ENCODE assay signal across 8 cellular contexts in the genomic region with DNA sequence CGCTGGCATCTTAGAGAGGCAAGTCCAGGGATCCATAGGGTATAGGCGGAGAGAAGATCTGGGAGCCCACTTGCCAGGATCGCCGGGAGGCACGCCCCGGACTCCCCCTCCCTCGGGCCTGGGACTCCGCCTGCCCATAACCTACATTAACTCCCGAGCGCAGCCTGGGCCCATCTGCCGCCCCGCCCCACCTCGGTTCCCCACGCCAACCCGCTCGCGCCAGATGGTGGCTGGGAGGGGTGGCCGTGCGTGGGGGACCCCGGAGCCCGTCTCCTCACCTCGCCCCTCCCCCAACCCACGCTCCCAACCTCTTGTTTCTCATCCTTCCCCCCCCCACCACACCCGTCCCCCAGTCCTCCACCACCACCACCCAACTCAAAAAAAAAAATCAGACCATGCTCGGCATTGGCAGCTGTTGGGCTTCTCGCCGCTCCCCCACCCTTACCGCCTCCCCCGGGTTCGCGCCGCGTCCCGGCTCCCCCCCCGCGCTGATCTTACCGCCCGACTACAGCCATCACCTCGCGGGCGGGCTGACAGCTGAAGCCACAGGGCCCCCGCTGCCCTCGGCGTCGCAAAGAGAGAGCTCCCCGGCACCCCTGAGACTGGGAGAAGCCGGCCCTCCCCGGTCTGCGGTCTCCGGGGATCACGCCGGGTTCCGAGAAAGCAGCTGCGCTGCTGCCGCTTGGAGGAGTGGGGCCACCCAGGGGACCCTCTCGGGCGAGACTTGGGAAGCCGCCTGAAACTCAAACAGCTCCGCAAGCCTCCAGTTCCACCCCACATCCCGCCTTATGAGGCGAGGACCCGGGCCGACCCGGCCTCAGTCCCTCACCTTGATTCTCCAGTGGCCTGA. TPM values are rescaled to one million over a fixed set of nuclear protein-coding genes. Genes with fewer than 3 reads are reported as not detected.
DNase-seq lines count a peak whose midpoint lies in the region; ATAC-seq, FAIRE-seq and TF ChIP-seq lines count a peak whose summit lies in the region.

No MANE protein-coding gene starts in this region.

- H2BK5ac ChIP-seq in H9 (ENCODE audit: insufficient read length, low read length) = no peak overlapping the region
- H2BK5ac ChIP-seq in H1 (ENCODE audit: low read depth, low read length) = no peak overlapping the region

- no peak overlapping the region for H3K4ac ChIP-seq in H9 (ENCODE audit: low read depth, low read length)
- no peak overlapping the region for H3K4ac ChIP-seq in H1 (replicated peaks; ENCODE audit: insufficient read length, low read depth, low read length)

- peaks cover 100% of the 10 kb centered on the region for H3K27me3 Mint-ChIP-seq in H9 (ENCODE audit: low read depth)

- no peak overlapping the region for H3T11ph ChIP-seq in H9 (ENCODE audit: low read length)

- no peak overlapping the region for H2AFZ ChIP-seq in H9 (ENCODE audit: low read length)
- H2AFZ ChIP-seq in H1 (ENCODE audit: low read length) = no peak overlapping the region

- no CpG with 5 or more reads among the region's 64 CpGs for WGBS in H9 (ENCODE audit: extremely low coverage, insufficient read length, low lambda C conversion rate)
- 3% methylated on average over 32 of the region's 64 CpGs; no CpG with 5 or more reads in 1 of the 2 experiments for WGBS in H1 (ENCODE audit: extremely low coverage in 1 of 2, insufficient coverage in 1 of 2, insufficient read length in 1 of 2, insufficient replicate concordance in 2 of 2, low coverage in 1 of 2, low lambda C conversion rate in 2 of 2, missing lambda C conversion rate in 1 of 2), 2 experiments

- no peak for DNase-seq in H9
- peak; percentile 88 for DNase-seq in NCI-H82 (lab: John Stamatoyannopoulos, UW)
- DNase-seq in H1 (ENCODE audit: low read depth in 1 of 2, low spot score in 2 of 2) = no peak
- DNase-seq in retina = peak; percentile 71
- DNase-seq in HPDE6-E6E7 (ENCODE audit: extremely low spot score) = no peak

- H2BK12ac ChIP-seq in H9 (ENCODE audit: insufficient read length, low read depth, low read length) (no peak overlapping the region), H1 (ENCODE audit: low read depth, low read length) (no peak overlapping the region)

- no peak overlapping the region for H3K23ac ChIP-seq in H9 (ENCODE audit: insufficient read length, low read depth, low read length)
- H3K23ac ChIP-seq in H1 (ENCODE audit: insufficient read length) = no peak overlapping the region

- no peak for TF ChIP-seq EP300 in H1 (IDR thresholded peaks at IDR 0.05; ENCODE audit: borderline replicate concordance in 1 of 2, low read depth in 2 of 2, low read length in 2 of 2)

- H2AK5ac ChIP-seq in H9 (ENCODE audit: insufficient read length, low read length) (no peak overlapping the region), H1 (ENCODE audit: low read depth, low read length) (no peak overlapping the region)

- H3K4me2 ChIP-seq in H9 (ENCODE audit: insufficient read depth, insufficient read length, low read length) (peak overlapping the region; percentile 68), H1 (ENCODE audit: insufficient read depth in 1 of 2, low read depth in 2 of 2, low read length in 2 of 2) (peak overlapping the region; percentile 87 to 97)

- H2BK15ac ChIP-seq in H9 (ENCODE audit: low read depth, low read length) = no peak overlapping the region
- H2BK15ac ChIP-seq in H1 (ENCODE audit: low read length) = no peak overlapping the region

- no peak for TF ChIP-seq CTCF in H9 (conservative IDR thresholded peaks at IDR 0.05)
- no peak for TF ChIP-seq CTCF in H1 (IDR thresholded peaks at IDR 0.05; ENCODE audit: control extremely low read depth in 1 of 3, insufficient read depth in 1 of 3, low read depth in 1 of 3, low read length in 3 of 3)

- no peak overlapping the region for H2BK120ac ChIP-seq in H9 (ENCODE audit: low read depth, low read length, poor library complexity, severe bottlenecking)
- no peak overlapping the region for H2BK120ac ChIP-seq in H1 (replicated peaks; ENCODE audit: low read depth, low read length)

- H3K18ac ChIP-seq in H9 (ENCODE audit: insufficient read length, low read depth, low read length) (no peak overlapping the region), H1 (ENCODE audit: extremely low read depth, low read length) (no peak overlapping the region)

- ATAC-seq in GM21447 (IDR thresholded peaks at IDR 0.05; ENCODE audit: unreplicated experiment) = no peak
- ATAC-seq in GM18907 (IDR thresholded peaks at IDR 0.05; ENCODE audit: unreplicated experiment) = no peak
- no peak for ATAC-seq in GM18498 (IDR thresholded peaks at IDR 0.05; ENCODE audit: unreplicated experiment)

- peaks cover 3% of the 10 kb centered on the region in 2 experiments; a peak in 4 of 5 replicates for H3K9me3 Mint-ChIP-seq in H9

- no peak for TF ChIP-seq POLR2A in H1 (IDR thresholded peaks at IDR 0.05; ENCODE audit: control extremely low read depth in 1 of 2, low read depth in 2 of 2, low read length in 2 of 2)

- no peaks in the 10 kb centered on the region for H3K36me3 ChIP-seq in H1 (ENCODE audit: control insufficient read depth in 2 of 4, insufficient read depth in 4 of 4, low read length in 3 of 4)

- H3K56ac ChIP-seq in H9 (ENCODE audit: insufficient read length, low read depth, low read length) = no peak overlapping the region
- no peak overlapping the region for H3K56ac ChIP-seq in H1 (replicated peaks; ENCODE audit: insufficient read length, low read depth, low read length)

- no peaks in the 10 kb centered on the region; a peak in 1 of 7 replicates for H3K36me3 Mint-ChIP-seq in H9 (ENCODE audit: insufficient read depth in 1 of 3, low read depth in 3 of 3)

- H3K14ac ChIP-seq in H9 (ENCODE audit: insufficient read depth, low read length) (no peak overlapping the region), H1 (ENCODE audit: insufficient read length) (no peak overlapping the region)

- no peak overlapping the region for H3K27ac ChIP-seq in H9 (ENCODE audit: insufficient read length, low read depth, low read length)
- no peak overlapping the region for H3K27ac ChIP-seq in H1 (ENCODE audit: low read depth, low read length)

- H3K4me1 Mint-ChIP-seq in H9 = peaks cover 31 to 44% of the 10 kb centered on the region in 2 experiments

- no peaks in the 10 kb centered on the region for H4K20me1 ChIP-seq in H9 (ENCODE audit: control insufficient read depth, insufficient read depth, insufficient read length)
- peaks cover 2 to 22% of the 10 kb centered on the region in 2 experiments for H4K20me1 ChIP-seq in H1 (replicated peaks in 1 of 2; ENCODE audit: control insufficient read depth in 1 of 2, insufficient read depth in 2 of 2, low read length in 2 of 2)

- H2BK20ac ChIP-seq in H9 (ENCODE audit: low read depth, low read length, poor library complexity, severe bottlenecking) = no peak overlapping the region
- no peak overlapping the region for H2BK20ac ChIP-seq in H1 (ENCODE audit: low read length)

- POLR2A ChIA-PET in H1 (lab: Charles Lee; ENCODE audit: partially characterized antibody) = interaction anchor here (0.8 to 43.8 kb wide), 11 partner anchors 10 to 494 kb away, joined by 3 to 1505 read pairs (median 3); a partner anchor contains a TSS

- no peak for FAIRE-seq in H1 (lab: Jason Lieb, UNC)

- no peak overlapping the region for H4K5ac ChIP-seq in H9 (ENCODE audit: insufficient read length, low read depth, low read length)
- H4K5ac ChIP-seq in H1 (ENCODE audit: insufficient read length, low read depth, low read length) = no peak overlapping the region

- H3K4me1 ChIP-seq in H9 (ENCODE audit: insufficient read depth, low read length) (peaks cover 3% of the 10 kb centered on the region; the same call in 1 of the 2 replicates), H1 (replicated peaks in 1 of 4; ENCODE audit: control insufficient read depth in 3 of 4, insufficient read depth in 4 of 4, low read length in 3 of 4) (peaks cover 3 to 36% (median 21%) of the 10 kb centered on the region in 4 experiments)

- H4K91ac ChIP-seq in H9 (ENCODE audit: insufficient read length, low read depth, low read length) (no peak overlapping the region), H1 (replicated peaks; ENCODE audit: insufficient read length, low read length) (no peak overlapping the region)

- H3K4me3 ChIP-seq in H1 (ENCODE audit: extremely low read depth in 1 of 4, insufficient read depth in 2 of 4, low read depth in 3 of 4, low read length in 4 of 4) = peak overlapping the region; percentile 15 to 71 (median 22); a peak in 4 of 8 replicates

- H3K4me3 Mint-ChIP-seq in H9 = peak overlapping the region; percentile 58 to 87

- H3K79me1 ChIP-seq in H9 (ENCODE audit: insufficient read depth, low read depth, low read length, poor library complexity, severe bottlenecking) (no peaks in the 10 kb centered on the region), H1 (ENCODE audit: low read depth, low read length) (no peaks in the 10 kb centered on the region)

- H4K8ac ChIP-seq in H9 (replicated peaks; ENCODE audit: insufficient read length, low read depth, low read length) = no peak overlapping the region
- H4K8ac ChIP-seq in H1 (ENCODE audit: extremely low read depth, insufficient read depth, low read length) = no peak overlapping the region

- H3K9me3 ChIP-seq in H9 (ENCODE audit: control insufficient read depth, low read depth, low read length) (no peaks in the 10 kb centered on the region), H1 (ENCODE audit: insufficient read depth in 2 of 2, low read depth in 1 of 2, low read length in 1 of 2) (no peaks in the 10 kb centered on the region)

- no peak for TF ChIP-seq RAD21 in H1 (IDR thresholded peaks at IDR 0.05 in 1 of 2, conservative IDR thresholded peaks at IDR 0.05 in 1 of 2; ENCODE audit: low read depth in 2 of 2, low read length in 2 of 2)

- no peak overlapping the region for H3K27ac Mint-ChIP-seq in H9

- CTCF ChIA-PET in H1 (lab: Charles Lee; ENCODE audit: partially characterized antibody) = interaction anchor here (0.7 to 33.1 kb wide), 9 partner anchors 3 to 188 kb away, joined by 3 to 619 read pairs (median 6); a partner anchor contains a TSS

- peaks cover 69% of the 10 kb centered on the region for H3K27me3 ChIP-seq in H9 (ENCODE audit: insufficient read depth, low read length)
- peaks cover 78 to 99% (median 98%) of the 10 kb centered on the region in 4 experiments for H3K27me3 ChIP-seq in H1 (replicated peaks in 1 of 4; ENCODE audit: control insufficient read depth in 3 of 4, extremely low read depth in 1 of 4, insufficient read depth in 3 of 4, low read length in 3 of 4)

- no peaks in the 10 kb centered on the region for H3K79me2 ChIP-seq in H9 (ENCODE audit: insufficient read depth, low read length)
- H3K79me2 ChIP-seq in H1 (ENCODE audit: control insufficient read depth in 1 of 2, insufficient read depth in 2 of 2, low read length in 2 of 2) = no peaks in the 10 kb centered on the region

- no peak overlapping the region for H3K9ac ChIP-seq in H9 (ENCODE audit: extremely low read depth, insufficient read length, low read length)
- H3K9ac ChIP-seq in H1 (replicated peaks in 1 of 4; ENCODE audit: extremely low read depth in 1 of 4, low read depth in 3 of 4, low read length in 3 of 4) = no peak overlapping the region

- peaks cover 35% of the 10 kb centered on the region for H3K23me2 ChIP-seq in H9 (ENCODE audit: insufficient read length, low read depth, low read length, poor library complexity, severe bottlenecking)
- peaks cover 29% of the 10 kb centered on the region; the same call in 1 of the 2 replicates for H3K23me2 ChIP-seq in H1 (ENCODE audit: low read depth, low read length)

RNA-seq across cellular contexts. Expression of a gene that starts 1.4 kb away (rescaled TPM):
- 0.28 and 0.35 TPM in 2 replicates for total RNA-seq in H9 (2021)
- 0.48 and 0.60 TPM in 2 replicates for total RNA-seq in H1 (2021; fragmentation: NEBNext Ultra II Directional; extraction: Animal tissue kit (Norgen Biotek cat#: 25700))
- polyA plus RNA-seq in H1 (2011; rRNA removed) = 0.22 and 0.23 TPM in 2 replicates
- polyA plus RNA-seq in H1 (2011; cell fraction: cytosol; rRNA removed) = 0.21 TPM
- polyA plus RNA-seq in H1 (2011; cell fraction: nucleus; rRNA removed) = 1.0 TPM
- 0.12 to 0.18 TPM (median 0.17 TPM) in 3 of 4 replicates, not detected in the other for polyA plus RNA-seq in H1 (2012, experiment 1 of 2)
- polyA plus RNA-seq in H1 (2012, experiment 2 of 2) = 0.16 TPM
- 0.20 TPM for polyA plus RNA-seq in H1 (2013, experiment 1 of 2)
- 0.20 TPM for polyA plus RNA-seq in H1 (2013, experiment 2 of 2)
- polyA minus RNA-seq in H1 (2011; rRNA and poly(A)+ RNA removed) = 0.27 and 0.85 TPM in 2 replicates
- not detected for polyA minus RNA-seq in H1 (2011; cell fraction: cytosol; rRNA and poly(A)+ RNA removed)
- 2.5 TPM for polyA minus RNA-seq in H1 (2011; cell fraction: nucleus; rRNA and poly(A)+ RNA removed)

RNA-seq across cellular contexts. Expression of a gene that starts 25.5 kb away (rescaled TPM):
- 47.2 and 48.7 TPM in 2 replicates for total RNA-seq in H9 (2021)
- total RNA-seq in H1 (2021; fragmentation: NEBNext Ultra II Directional; extraction: Animal tissue kit (Norgen Biotek cat#: 25700)) = 28.7 and 34.3 TPM in 2 replicates
- 159 and 215 TPM in 2 replicates for polyA plus RNA-seq in H1 (2011; rRNA removed)
- 112 TPM for polyA plus RNA-seq in H1 (2011; cell fraction: cytosol; rRNA removed)
- 104 TPM for polyA plus RNA-seq in H1 (2011; cell fraction: nucleus; rRNA removed)
- 33.4 to 49.1 TPM (median 43.9 TPM) in 4 replicates for polyA plus RNA-seq in H1 (2012, experiment 1 of 2)
- 56.2 TPM for polyA plus RNA-seq in H1 (2012, experiment 2 of 2)
- 17.9 TPM for polyA plus RNA-seq in H1 (2013, experiment 1 of 2)
- polyA plus RNA-seq in H1 (2013, experiment 2 of 2) = 16.9 TPM
- polyA minus RNA-seq in H1 (2011; rRNA and poly(A)+ RNA removed) = 55.7 and 84.0 TPM in 2 replicates
- 89.2 TPM for polyA minus RNA-seq in H1 (2011; cell fraction: cytosol; rRNA and poly(A)+ RNA removed)
- polyA minus RNA-seq in H1 (2011; cell fraction: nucleus; rRNA and poly(A)+ RNA removed) = 65.8 TPM

RNA-seq across cellular contexts. Expression of a gene that starts 33.5 kb away (rescaled TPM):
- 45.0 and 46.1 TPM in 2 replicates for total RNA-seq in H9 (2021)
- 31.9 and 32.7 TPM in 2 replicates for total RNA-seq in H1 (2021; fragmentation: NEBNext Ultra II Directional; extraction: Animal tissue kit (Norgen Biotek cat#: 25700))
- polyA plus RNA-seq in H1 (2011; rRNA removed) = 28.9 and 32.9 TPM in 2 replicates
- 27.4 TPM for polyA plus RNA-seq in H1 (2011; cell fraction: cytosol; rRNA removed)
- 35.6 TPM for polyA plus RNA-seq in H1 (2011; cell fraction: nucleus; rRNA removed)
- polyA plus RNA-seq in H1 (2012, experiment 1 of 2) = 19.1 to 31.3 TPM (median 29.5 TPM) in 4 replicates
- polyA plus RNA-seq in H1 (2012, experiment 2 of 2) = 32.6 TPM
- 12.6 TPM for polyA plus RNA-seq in H1 (2013, experiment 1 of 2)
- polyA plus RNA-seq in H1 (2013, experiment 2 of 2) = 11.3 TPM
- 65.4 and 80.3 TPM in 2 replicates for polyA minus RNA-seq in H1 (2011; rRNA and poly(A)+ RNA removed)
- polyA minus RNA-seq in H1 (2011; cell fraction: cytosol; rRNA and poly(A)+ RNA removed) = 39.1 TPM
- polyA minus RNA-seq in H1 (2011; cell fraction: nucleus; rRNA and poly(A)+ RNA removed) = 31.4 TPM

RNA-seq across cellular contexts. Expression of a gene that starts 53.7 kb away (rescaled TPM):
- 3.9 and 4.3 TPM in 2 replicates for total RNA-seq in H9 (2021)
- total RNA-seq in H1 (2021; fragmentation: NEBNext Ultra II Directional; extraction: Animal tissue kit (Norgen Biotek cat#: 25700)) = 2.4 and 2.7 TPM in 2 replicates
- polyA plus RNA-seq in H1 (2011; rRNA removed) = 1.5 and 2.2 TPM in 2 replicates
- 2.8 TPM for polyA plus RNA-seq in H1 (2011; cell fraction: cytosol; rRNA removed)
- polyA plus RNA-seq in H1 (2011; cell fraction: nucleus; rRNA removed) = 2.0 TPM
- polyA plus RNA-seq in H1 (2012, experiment 1 of 2) = 3.6 to 3.9 TPM (median 3.7 TPM) in 4 replicates
- 2.3 TPM for polyA plus RNA-seq in H1 (2012, experiment 2 of 2)
- polyA plus RNA-seq in H1 (2013, experiment 1 of 2) = 1.5 TPM
- 1.4 TPM for polyA plus RNA-seq in H1 (2013, experiment 2 of 2)
- 1.3 and 1.5 TPM in 2 replicates for polyA minus RNA-seq in H1 (2011; rRNA and poly(A)+ RNA removed)
- polyA minus RNA-seq in H1 (2011; cell fraction: cytosol; rRNA and poly(A)+ RNA removed) = 2.4 TPM
- polyA minus RNA-seq in H1 (2011; cell fraction: nucleus; rRNA and poly(A)+ RNA removed) = 2.9 TPM

Comparison
In these comparisons a context has a peak if more than half of its experiments do, and no peak if none do; other contexts are left out.
1. DNase-seq: peak in NCI-H82 (single experiment) and retina (single experiment); none in H9 (single experiment), H1 (0 of 2) and HPDE6-E6E7 (single experiment).